In the genomic region with DNA sequence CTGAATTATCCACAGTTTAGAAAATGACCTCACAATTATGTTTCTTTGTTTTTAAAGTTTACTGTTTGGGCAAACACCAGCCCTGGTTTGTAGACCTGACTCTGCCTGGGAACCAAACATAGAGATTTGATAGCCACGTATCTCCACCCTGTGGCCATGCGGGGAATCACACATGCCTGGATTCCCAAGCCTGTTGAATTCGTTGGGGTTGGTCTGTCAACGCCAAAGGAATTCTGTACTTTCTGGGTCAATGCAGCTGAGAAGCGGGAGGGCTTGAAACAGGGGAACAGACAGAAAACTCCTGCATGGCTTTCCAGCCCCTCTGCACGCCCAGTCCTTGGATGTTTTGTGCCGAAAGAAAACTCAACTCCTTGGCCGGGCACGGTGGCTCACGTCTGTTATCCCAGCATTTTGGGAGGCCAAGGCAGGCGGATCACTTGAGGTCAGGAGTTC, we compare ENCODE assay signal across 9 cellular contexts. TPM values are rescaled to one million over a fixed set of nuclear protein-coding genes. Genes with fewer than 3 reads are reported as not detected.
DNase-seq lines count a peak whose midpoint lies in the region; ATAC-seq, FAIRE-seq and TF ChIP-seq lines count a peak whose summit lies in the region.
"Had no signal": no experiment of that assay in that cellular context is flagged by ENCODE, and none has a peak within 500 bp of the region (broad histone marks: within the 10 kb centered on the region; RNA-seq: fewer than 3 reads in every experiment).

No MANE protein-coding gene starts in this region.

- CTCF ChIA-PET in BJ (lab: Yijun Ruan, JAX), result interaction anchor here (0.7 to 1.5 kb wide), 5 partner anchors 11 to 125 kb away, joined by 3 to 6 read pairs (median 4); a partner anchor contains a TSS

- no peak for TF ChIP-seq POLR2A in H54 (IDR thresholded peaks at IDR 0.05; ENCODE audit: low read depth, low read length)
- no peak for TF ChIP-seq POLR2A in lower leg skin (IDR thresholded peaks at IDR 0.05)

- WGBS in lower leg skin, 2 donors, result 37 to 43% methylated on average over 10 to 11 of the region's 11 CpGs

- TF ChIP-seq CTCF in BJ (IDR thresholded peaks at IDR 0.05; ENCODE audit: insufficient read depth, low read depth, low read length) (peak; percentile 84), lower leg skin (IDR thresholded peaks at IDR 0.05) (peak in 2 of 3 donors; percentile 15 to 53)

- no peaks in the 10 kb centered on the region for H3K27me3 ChIP-seq in BJ (ENCODE audit: control insufficient read depth, insufficient read depth, low read length)

- intact Hi-C loops in lower leg skin (cut with DNase I; ENCODE audit: low total_unique reads), result no loop called here

- POLR2A ChIA-PET in BJ (lab: Charles Lee), result no interaction called here

- no peak for ATAC-seq in GM21737 (IDR thresholded peaks at IDR 0.05; ENCODE audit: unreplicated experiment)

- no peaks in the 10 kb centered on the region for H3K36me3 ChIP-seq in BJ (ENCODE audit: control insufficient read depth, insufficient read depth, low read length)

- DNase-seq in BJ (ENCODE audit: low read depth), result no peak
- peak; percentile 80 for DNase-seq in H54 (ENCODE audit: insufficient read length, low spot score)
- DNase-seq in NCI-H526 (lab: John Stamatoyannopoulos, UW), result peak; percentile 30 to 84
- DNase-seq in activated CD4-positive, alpha-beta T cell treated with anti-CD3 and anti-CD28 coated beads, Interleukin-2, amount 50 U/mL, for 24 hours (ENCODE audit: low read depth in 1 of 2, low spot score in 1 of 2), result peak; percentile 44 to 59
- DNase-seq in ecto neural progenitor cell (ENCODE audit: low spot score), result peak; percentile 89
- DNase-seq in lower leg skin (ENCODE audit: low spot score in 2 of 2), result peak; percentile 48 to 89
- DNase-seq in stimulated activated CD4-positive, alpha-beta T cell treated with anti-CD3 and anti-CD28 coated beads, TNF-alpha, amount 100 ng/mL, for 4 hours (ENCODE audit: low read depth in 3 of 3), result peak; percentile 34 to 37 (median 36)

- H3K4me3 ChIP-seq in BJ (ENCODE audit: low read depth, low read length), result no peak overlapping the region
- H3K4me3 ChIP-seq in lower leg skin (ENCODE audit: low read depth, poor library complexity, severe bottlenecking), result no peak overlapping the region

- FAIRE-seq in H54 (lab: Jason Lieb, UNC), result peak; percentile 82

RNA-seq across cellular contexts. Expression of a gene that starts 27.0 kb away (rescaled TPM):
- not detected in 2 replicates for polyA plus RNA-seq in BJ (2011; rRNA removed)
- not detected in 2 replicates for polyA minus RNA-seq in BJ (2011; rRNA and poly(A)+ RNA removed)
- total RNA-seq in lower leg skin, result 10 to 100 TPM in 2 of 4 donors, 1 to 10 TPM in 2; 5.5 to 13.0 (median 8.7) TPM

RNA-seq across cellular contexts. Expression of a gene that starts 37.9 kb away (rescaled TPM):
- not detected in 2 replicates for polyA plus RNA-seq in BJ (2011; rRNA removed)
- not detected in 2 replicates for polyA minus RNA-seq in BJ (2011; rRNA and poly(A)+ RNA removed)
- 1 to 10 TPM in 1 of 4 donors, under 1 TPM in 2, not detected in 1; 0.12 to 1.3 (median 0.55) TPM for total RNA-seq in lower leg skin
- total RNA-seq: urinary bladder had no signal

RNA-seq across cellular contexts. Expression of a gene that starts 52.5 kb away (rescaled TPM):
- 0.05 TPM in 1 of 2 replicates, not detected in the other for polyA plus RNA-seq in BJ (2011; rRNA removed)
- not detected in 2 replicates for polyA minus RNA-seq in BJ (2011; rRNA and poly(A)+ RNA removed)
- 1 to 10 TPM in 2 of 4 donors, under 1 TPM in 2; 0.15 to 1.5 (median 0.75) TPM for total RNA-seq in lower leg skin
